Comparison of ENCODE assay signal across 1 cellular context in genomic region chr3:134445095-134445494, GRCh38.
TF ChIP-seq lines count a peak whose summit lies in the region.

No MANE protein-coding gene starts in this region.

TF ChIP-seq in IMR-90, 13 proteins besides CTCF, POLR2A, EP300 and RAD21:
- TF ChIP-seq CHD1 (IDR thresholded peaks at IDR 0.05; ENCODE audit: low read depth, low read length) (no peak), MAFK (IDR thresholded peaks at IDR 0.05; ENCODE audit: low read depth, low read length) (no peak), SMC3 (IDR thresholded peaks at IDR 0.05; ENCODE audit: low read depth, low read length) (no peak), CEBPB (IDR thresholded peaks at IDR 0.05; ENCODE audit: low read depth, low read length) (no peak), USF2 (IDR thresholded peaks at IDR 0.05; ENCODE audit: low read depth, low read length) (no peak), BHLHE40 (IDR thresholded peaks at IDR 0.05; ENCODE audit: low read depth, low read length) (no peak), ELK1 (IDR thresholded peaks at IDR 0.05; ENCODE audit: borderline replicate concordance, low read depth, low read length) (no peak), FOS (IDR thresholded peaks at IDR 0.05; ENCODE audit: low read depth, low read length) (no peak), MXI1 (IDR thresholded peaks at IDR 0.05; ENCODE audit: borderline replicate concordance, low read depth, low read length) (no peak), RFX5 (IDR thresholded peaks at IDR 0.05; ENCODE audit: low read depth, low read length) (no peak)
